ENCODE assay signal across 2 cellular contexts in the genomic region with DNA sequence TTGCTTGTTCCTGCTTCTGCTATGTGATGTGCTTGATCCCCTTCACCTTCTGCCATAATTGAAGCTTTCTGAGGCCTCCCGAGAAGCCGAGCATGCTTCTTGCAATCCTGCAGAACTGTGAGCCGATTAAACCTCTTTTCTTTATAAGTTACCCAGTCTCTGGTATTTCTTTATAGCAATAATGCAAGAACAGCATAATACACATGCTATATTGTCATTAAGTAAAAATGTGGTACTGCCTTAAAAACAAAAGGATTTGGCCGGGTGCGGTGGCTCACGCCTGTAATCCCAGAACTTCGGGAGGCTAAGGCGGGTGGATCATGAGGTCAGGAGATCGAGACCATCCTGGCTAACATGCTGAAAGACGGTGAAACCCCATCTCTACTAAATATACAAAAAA.
TF ChIP-seq lines count a peak whose summit lies in the region.

No MANE protein-coding gene starts in this region.

TF ChIP-seq in HepG2, 621 proteins besides CTCF, POLR2A, EP300 and RAD21 (continues in another document):
- TF ChIP-seq KLF12 (CRISPR knock-in tag; IDR thresholded peaks at IDR 0.05; ENCODE audit: borderline replicate concordance), result no peak
- TF ChIP-seq MAFF (IDR thresholded peaks at IDR 0.05; ENCODE audit: low read depth, low read length), result peak; percentile 37; the same call in 1 of the 2 replicates
- TF ChIP-seq, protein P1, sequence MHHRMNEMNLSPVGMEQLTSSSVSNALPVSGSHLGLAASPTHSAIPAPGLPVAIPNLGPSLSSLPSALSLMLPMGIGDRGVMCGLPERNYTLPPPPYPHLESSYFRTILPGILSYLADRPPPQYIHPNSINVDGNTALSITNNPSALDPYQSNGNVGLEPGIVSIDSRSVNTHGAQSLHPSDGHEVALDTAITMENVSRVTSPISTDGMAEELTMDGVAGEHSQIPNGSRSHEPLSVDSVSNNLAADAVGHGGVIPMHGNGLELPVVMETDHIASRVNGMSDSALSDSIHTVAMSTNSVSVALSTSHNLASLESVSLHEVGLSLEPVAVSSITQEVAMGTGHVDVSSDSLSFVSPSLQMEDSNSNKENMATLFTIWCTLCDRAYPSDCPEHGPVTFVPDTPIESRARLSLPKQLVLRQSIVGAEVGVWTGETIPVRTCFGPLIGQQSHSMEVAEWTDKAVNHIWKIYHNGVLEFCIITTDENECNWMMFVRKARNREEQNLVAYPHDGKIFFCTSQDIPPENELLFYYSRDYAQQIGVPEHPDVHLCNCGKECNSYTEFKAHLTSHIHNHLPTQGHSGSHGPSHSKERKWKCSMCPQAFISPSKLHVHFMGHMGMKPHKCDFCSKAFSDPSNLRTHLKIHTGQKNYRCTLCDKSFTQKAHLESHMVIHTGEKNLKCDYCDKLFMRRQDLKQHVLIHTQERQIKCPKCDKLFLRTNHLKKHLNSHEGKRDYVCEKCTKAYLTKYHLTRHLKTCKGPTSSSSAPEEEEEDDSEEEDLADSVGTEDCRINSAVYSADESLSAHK (CRISPR knock-in tag; IDR thresholded peaks at IDR 0.05; ENCODE audit: borderline replicate concordance), result no peak
- TF ChIP-seq, protein P2, sequence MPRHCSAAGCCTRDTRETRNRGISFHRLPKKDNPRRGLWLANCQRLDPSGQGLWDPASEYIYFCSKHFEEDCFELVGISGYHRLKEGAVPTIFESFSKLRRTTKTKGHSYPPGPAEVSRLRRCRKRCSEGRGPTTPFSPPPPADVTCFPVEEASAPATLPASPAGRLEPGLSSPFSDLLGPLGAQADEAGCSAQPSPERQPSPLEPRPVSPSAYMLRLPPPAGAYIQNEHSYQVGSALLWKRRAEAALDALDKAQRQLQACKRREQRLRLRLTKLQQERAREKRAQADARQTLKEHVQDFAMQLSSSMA (CRISPR knock-in tag; IDR thresholded peaks at IDR 0.05), result no peak
- TF ChIP-seq, protein P3, sequence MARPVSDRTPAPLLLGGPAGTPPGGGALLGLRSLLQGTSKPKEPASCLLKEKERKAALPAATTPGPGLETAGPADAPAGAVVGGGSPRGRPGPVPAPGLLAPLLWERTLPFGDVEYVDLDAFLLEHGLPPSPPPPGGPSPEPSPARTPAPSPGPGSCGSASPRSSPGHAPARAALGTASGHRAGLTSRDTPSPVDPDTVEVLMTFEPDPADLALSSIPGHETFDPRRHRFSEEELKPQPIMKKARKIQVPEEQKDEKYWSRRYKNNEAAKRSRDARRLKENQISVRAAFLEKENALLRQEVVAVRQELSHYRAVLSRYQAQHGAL (CRISPR knock-in tag; IDR thresholded peaks at IDR 0.05; ENCODE audit: not compliant biosample characterization), result no peak
- TF ChIP-seq, protein P4, sequence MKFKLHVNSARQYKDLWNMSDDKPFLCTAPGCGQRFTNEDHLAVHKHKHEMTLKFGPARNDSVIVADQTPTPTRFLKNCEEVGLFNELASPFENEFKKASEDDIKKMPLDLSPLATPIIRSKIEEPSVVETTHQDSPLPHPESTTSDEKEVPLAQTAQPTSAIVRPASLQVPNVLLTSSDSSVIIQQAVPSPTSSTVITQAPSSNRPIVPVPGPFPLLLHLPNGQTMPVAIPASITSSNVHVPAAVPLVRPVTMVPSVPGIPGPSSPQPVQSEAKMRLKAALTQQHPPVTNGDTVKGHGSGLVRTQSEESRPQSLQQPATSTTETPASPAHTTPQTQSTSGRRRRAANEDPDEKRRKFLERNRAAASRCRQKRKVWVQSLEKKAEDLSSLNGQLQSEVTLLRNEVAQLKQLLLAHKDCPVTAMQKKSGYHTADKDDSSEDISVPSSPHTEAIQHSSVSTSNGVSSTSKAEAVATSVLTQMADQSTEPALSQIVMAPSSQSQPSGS (CRISPR knock-in tag; IDR thresholded peaks at IDR 0.05), result no peak
- TF ChIP-seq, protein P5, sequence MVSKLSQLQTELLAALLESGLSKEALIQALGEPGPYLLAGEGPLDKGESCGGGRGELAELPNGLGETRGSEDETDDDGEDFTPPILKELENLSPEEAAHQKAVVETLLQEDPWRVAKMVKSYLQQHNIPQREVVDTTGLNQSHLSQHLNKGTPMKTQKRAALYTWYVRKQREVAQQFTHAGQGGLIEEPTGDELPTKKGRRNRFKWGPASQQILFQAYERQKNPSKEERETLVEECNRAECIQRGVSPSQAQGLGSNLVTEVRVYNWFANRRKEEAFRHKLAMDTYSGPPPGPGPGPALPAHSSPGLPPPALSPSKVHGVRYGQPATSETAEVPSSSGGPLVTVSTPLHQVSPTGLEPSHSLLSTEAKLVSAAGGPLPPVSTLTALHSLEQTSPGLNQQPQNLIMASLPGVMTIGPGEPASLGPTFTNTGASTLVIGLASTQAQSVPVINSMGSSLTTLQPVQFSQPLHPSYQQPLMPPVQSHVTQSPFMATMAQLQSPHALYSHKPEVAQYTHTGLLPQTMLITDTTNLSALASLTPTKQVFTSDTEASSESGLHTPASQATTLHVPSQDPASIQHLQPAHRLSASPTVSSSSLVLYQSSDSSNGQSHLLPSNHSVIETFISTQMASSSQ (IDR thresholded peaks at IDR 0.05; ENCODE audit: low read depth), result no peak
- TF ChIP-seq, protein P5 (CRISPR knock-in tag; IDR thresholded peaks at IDR 0.05; ENCODE audit: borderline replicate concordance), result no peak
- TF ChIP-seq MXD4 (CRISPR knock-in tag; IDR thresholded peaks at IDR 0.05), result no peak

TF ChIP-seq in A549, 52 proteins besides CTCF, POLR2A, EP300 and RAD21:
- no peak for TF ChIP-seq GATA3 (IDR thresholded peaks at IDR 0.05; ENCODE audit: borderline replicate concordance)
- TF ChIP-seq MAFK (IDR thresholded peaks at IDR 0.05; ENCODE audit: partially characterized antibody), result peak; percentile 66
